ENCODE assay signal across 1 cellular context in genomic region chr6:156953478-156954146, GRCh38.
TF ChIP-seq lines count a peak whose summit lies in the region.

No MANE protein-coding gene starts in this region.

TF ChIP-seq in HEK293, 187 proteins besides CTCF, POLR2A, EP300 and RAD21 (continued from another document and continues in another):
- TF ChIP-seq ZNF362 (tag by site-specific recombination; IDR thresholded peaks at IDR 0.05) (no peak), ZNF202 (tag by site-specific recombination; IDR thresholded peaks at IDR 0.05; ENCODE audit: borderline replicate concordance) (no peak), ZFHX2 (tag by site-specific recombination; conservative IDR thresholded peaks at IDR 0.05) (no peak), ZNF23 (tag by site-specific recombination; IDR thresholded peaks at IDR 0.05; ENCODE audit: borderline replicate concordance) (no peak), GLIS1 (tag by site-specific recombination; IDR thresholded peaks at IDR 0.05) (no peak), ZSCAN16 (tag by site-specific recombination; IDR thresholded peaks at IDR 0.05) (no peak), ZNF416 (tag by site-specific recombination; IDR thresholded peaks at IDR 0.05) (no peak), ZNF521 (tag by site-specific recombination; IDR thresholded peaks at IDR 0.05) (no peak), ZSCAN30 (tag by site-specific recombination; IDR thresholded peaks at IDR 0.05) (0 out of 2 replicates have a peak, but pooled peaks have one; percentile 34), ZBTB17 (tag by site-specific recombination; IDR thresholded peaks at IDR 0.05) (peak; percentile 80), KLF9 (tag by site-specific recombination; IDR thresholded peaks at IDR 0.05; ENCODE audit: low read depth) (no peak), ZNF423 (tag by site-specific recombination; IDR thresholded peaks at IDR 0.05) (no peak), ZNF341 (tag by site-specific recombination; IDR thresholded peaks at IDR 0.05; ENCODE audit: low read depth) (peak; percentile 93), ZXDB (tag by site-specific recombination; IDR thresholded peaks at IDR 0.05) (no peak), ZNF548 (tag by site-specific recombination; IDR thresholded peaks at IDR 0.05) (no peak), YY2 (tag by site-specific recombination; IDR thresholded peaks at IDR 0.05) (no peak), OSR2 (tag by site-specific recombination; IDR thresholded peaks at IDR 0.05) (peak; percentile 77; the same call in 1 of the 2 replicates), ZBTB7A (tag by site-specific recombination; IDR thresholded peaks at IDR 0.05; ENCODE audit: low read depth) (no peak), ZNF311 (tag by site-specific recombination; IDR thresholded peaks at IDR 0.05; ENCODE audit: borderline replicate concordance) (no peak), ZNF843 (tag by site-specific recombination; IDR thresholded peaks at IDR 0.05) (peak; percentile 22; the same call in 1 of the 2 replicates), ZNF19 (tag by site-specific recombination; IDR thresholded peaks at IDR 0.05; ENCODE audit: low read depth) (no peak), HOXA7 (CRISPR knock-in tag; IDR thresholded peaks at IDR 0.05; ENCODE audit: borderline replicate concordance) (no peak), KLF17 (tag by site-specific recombination; IDR thresholded peaks at IDR 0.05) (no peak), MEIS1 (CRISPR knock-in tag; IDR thresholded peaks at IDR 0.05; ENCODE audit: borderline replicate concordance) (no peak; the same call in 1 of the 2 replicates), ZNF169 (tag by site-specific recombination; IDR thresholded peaks at IDR 0.05) (no peak), ZNF707 (tag by site-specific recombination; IDR thresholded peaks at IDR 0.05) (no peak), ZNF391 (tag by site-specific recombination; IDR thresholded peaks at IDR 0.05; ENCODE audit: borderline replicate concordance, low read depth) (no peak), ZNF530 (tag by site-specific recombination; IDR thresholded peaks at IDR 0.05; ENCODE audit: low read depth) (no peak), ZNF701 (tag by site-specific recombination; IDR thresholded peaks at IDR 0.05) (no peak), BCL11B (tag by site-specific recombination; IDR thresholded peaks at IDR 0.05; ENCODE audit: low read depth) (no peak), ZNF18 (tag by site-specific recombination; IDR thresholded peaks at IDR 0.05) (no peak), YY1 (tag by site-specific recombination; IDR thresholded peaks at IDR 0.05) (0 out of 2 replicates have a peak, but pooled peaks have one; percentile 36), ZNF248 (tag by site-specific recombination; IDR thresholded peaks at IDR 0.05) (no peak), ZNF830 (tag by site-specific recombination; IDR thresholded peaks at IDR 0.05; ENCODE audit: low read depth) (no peak), ZNF174 (tag by site-specific recombination; IDR thresholded peaks at IDR 0.05) (no peak), ZNF670 (tag by site-specific recombination; IDR thresholded peaks at IDR 0.05; ENCODE audit: low read depth) (no peak), ZNF837 (tag by site-specific recombination; IDR thresholded peaks at IDR 0.05) (no peak), PRDM10 (tag by site-specific recombination; IDR thresholded peaks at IDR 0.05) (peak; percentile 98), ZNF214 (tag by site-specific recombination; IDR thresholded peaks at IDR 0.05; ENCODE audit: borderline replicate concordance) (no peak)
- TF ChIP-seq, protein P1, sequence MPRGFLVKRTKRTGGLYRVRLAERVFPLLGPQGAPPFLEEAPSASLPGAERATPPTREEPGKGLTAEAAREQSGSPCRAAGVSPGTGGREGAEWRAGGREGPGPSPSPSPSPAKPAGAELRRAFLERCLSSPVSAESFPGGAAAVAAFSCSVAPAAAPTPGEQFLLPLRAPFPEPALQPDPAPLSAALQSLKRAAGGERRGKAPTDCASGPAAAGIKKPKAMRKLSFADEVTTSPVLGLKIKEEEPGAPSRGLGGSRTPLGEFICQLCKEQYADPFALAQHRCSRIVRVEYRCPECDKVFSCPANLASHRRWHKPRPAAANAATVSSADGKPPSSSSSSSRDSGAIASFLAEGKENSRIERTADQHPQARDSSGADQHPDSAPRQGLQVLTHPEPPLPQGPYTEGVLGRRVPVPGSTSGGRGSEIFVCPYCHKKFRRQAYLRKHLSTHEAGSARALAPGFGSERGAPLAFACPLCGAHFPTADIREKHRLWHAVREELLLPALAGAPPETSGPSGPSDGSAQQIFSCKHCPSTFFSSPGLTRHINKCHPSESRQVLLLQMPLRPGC (tag by site-specific recombination; IDR thresholded peaks at IDR 0.05): 0 out of 2 replicates have a peak, but pooled peaks have one; percentile 22
- TF ChIP-seq, protein P2, sequence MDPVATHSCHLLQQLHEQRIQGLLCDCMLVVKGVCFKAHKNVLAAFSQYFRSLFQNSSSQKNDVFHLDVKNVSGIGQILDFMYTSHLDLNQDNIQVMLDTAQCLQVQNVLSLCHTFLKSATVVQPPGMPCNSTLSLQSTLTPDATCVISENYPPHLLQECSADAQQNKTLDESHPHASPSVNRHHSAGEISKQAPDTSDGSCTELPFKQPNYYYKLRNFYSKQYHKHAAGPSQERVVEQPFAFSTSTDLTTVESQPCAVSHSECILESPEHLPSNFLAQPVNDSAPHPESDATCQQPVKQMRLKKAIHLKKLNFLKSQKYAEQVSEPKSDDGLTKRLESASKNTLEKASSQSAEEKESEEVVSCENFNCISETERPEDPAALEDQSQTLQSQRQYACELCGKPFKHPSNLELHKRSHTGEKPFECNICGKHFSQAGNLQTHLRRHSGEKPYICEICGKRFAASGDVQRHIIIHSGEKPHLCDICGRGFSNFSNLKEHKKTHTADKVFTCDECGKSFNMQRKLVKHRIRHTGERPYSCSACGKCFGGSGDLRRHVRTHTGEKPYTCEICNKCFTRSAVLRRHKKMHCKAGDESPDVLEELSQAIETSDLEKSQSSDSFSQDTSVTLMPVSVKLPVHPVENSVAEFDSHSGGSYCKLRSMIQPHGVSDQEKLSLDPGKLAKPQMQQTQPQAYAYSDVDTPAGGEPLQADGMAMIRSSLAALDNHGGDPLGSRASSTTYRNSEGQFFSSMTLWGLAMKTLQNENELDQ (tag by site-specific recombination; IDR thresholded peaks at IDR 0.05; ENCODE audit: low read depth): no peak
- TF ChIP-seq, protein P3, sequence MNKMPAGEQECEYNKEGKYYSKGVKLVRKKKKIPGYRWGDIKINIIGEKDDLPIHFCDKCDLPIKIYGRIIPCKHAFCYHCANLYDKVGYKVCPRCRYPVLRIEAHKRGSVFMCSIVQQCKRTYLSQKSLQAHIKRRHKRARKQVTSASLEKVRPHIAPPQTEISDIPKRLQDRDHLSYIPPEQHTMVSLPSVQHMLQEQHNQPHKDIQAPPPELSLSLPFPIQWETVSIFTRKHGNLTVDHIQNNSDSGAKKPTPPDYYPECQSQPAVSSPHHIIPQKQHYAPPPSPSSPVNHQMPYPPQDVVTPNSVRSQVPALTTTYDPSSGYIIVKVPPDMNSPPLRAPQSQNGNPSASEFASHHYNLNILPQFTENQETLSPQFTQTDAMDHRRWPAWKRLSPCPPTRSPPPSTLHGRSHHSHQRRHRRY (tag by site-specific recombination; IDR thresholded peaks at IDR 0.05): no peak
- TF ChIP-seq, protein P4, sequence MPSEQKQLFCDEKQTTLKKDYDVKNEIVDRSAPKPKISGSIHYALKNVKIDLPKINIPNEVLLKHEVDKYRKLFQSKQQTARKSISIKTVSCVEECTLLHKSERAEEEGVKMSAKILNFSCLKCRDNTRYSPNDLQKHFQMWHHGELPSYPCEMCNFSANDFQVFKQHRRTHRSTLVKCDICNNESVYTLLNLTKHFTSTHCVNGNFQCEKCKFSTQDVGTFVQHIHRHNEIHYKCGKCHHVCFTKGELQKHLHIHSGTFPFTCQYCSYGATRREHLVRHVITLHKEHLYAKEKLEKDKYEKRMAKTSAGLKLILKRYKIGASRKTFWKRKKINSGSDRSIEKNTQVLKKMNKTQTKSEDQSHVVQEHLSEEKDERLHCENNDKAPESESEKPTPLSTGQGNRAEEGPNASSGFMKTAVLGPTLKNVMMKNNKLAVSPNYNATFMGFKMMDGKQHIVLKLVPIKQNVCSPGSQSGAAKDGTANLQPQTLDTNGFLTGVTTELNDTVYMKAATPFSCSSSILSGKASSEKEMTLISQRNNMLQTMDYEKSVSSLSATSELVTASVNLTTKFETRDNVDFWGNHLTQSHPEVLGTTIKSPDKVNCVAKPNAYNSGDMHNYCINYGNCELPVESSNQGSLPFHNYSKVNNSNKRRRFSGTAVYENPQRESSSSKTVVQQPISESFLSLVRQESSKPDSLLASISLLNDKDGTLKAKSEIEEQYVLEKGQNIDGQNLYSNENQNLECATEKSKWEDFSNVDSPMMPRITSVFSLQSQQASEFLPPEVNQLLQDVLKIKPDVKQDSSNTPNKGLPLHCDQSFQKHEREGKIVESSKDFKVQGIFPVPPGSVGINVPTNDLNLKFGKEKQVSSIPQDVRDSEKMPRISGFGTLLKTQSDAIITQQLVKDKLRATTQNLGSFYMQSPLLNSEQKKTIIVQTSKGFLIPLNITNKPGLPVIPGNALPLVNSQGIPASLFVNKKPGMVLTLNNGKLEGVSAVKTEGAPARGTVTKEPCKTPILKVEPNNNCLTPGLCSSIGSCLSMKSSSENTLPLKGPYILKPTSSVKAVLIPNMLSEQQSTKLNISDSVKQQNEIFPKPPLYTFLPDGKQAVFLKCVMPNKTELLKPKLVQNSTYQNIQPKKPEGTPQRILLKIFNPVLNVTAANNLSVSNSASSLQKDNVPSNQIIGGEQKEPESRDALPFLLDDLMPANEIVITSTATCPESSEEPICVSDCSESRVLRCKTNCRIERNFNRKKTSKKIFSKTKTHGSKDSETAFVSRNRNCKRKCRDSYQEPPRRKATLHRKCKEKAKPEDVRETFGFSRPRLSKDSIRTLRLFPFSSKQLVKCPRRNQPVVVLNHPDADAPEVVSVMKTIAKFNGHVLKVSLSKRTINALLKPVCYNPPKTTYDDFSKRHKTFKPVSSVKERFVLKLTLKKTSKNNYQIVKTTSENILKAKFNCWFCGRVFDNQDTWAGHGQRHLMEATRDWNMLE (tag by site-specific recombination; conservative IDR thresholded peaks at IDR 0.05; ENCODE audit: low read depth): no peak
- TF ChIP-seq, protein P5, sequence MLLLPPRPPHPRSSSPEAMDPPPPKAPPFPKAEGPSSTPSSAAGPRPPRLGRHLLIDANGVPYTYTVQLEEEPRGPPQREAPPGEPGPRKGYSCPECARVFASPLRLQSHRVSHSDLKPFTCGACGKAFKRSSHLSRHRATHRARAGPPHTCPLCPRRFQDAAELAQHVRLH (tag by site-specific recombination; IDR thresholded peaks at IDR 0.05): peak; percentile 78; the same call in 1 of the 2 replicates
